In genomic region chr14:34070917-34071407, GRCh38 we compare ENCODE assay signal across 8 cellular contexts.
"Had no signal": no experiment of that assay in that cellular context is flagged by ENCODE, and none has a peak within 500 bp of the region (broad histone marks: within the 10 kb centered on the region; RNA-seq: fewer than 3 reads in every experiment).

No MANE protein-coding gene starts in this region.

- H3K4me3 ChIP-seq: GM12878 had no signal

- DNase-seq: GDM1, GF-D8 had no signal

- FAIRE-seq: G401.6, GM12878, GM12891, GM12892, GM18507, GM19239 had no signal

- ATAC-seq: GM12878 had no signal
